ENCODE assay signal across 1 cellular context in the genomic region with DNA sequence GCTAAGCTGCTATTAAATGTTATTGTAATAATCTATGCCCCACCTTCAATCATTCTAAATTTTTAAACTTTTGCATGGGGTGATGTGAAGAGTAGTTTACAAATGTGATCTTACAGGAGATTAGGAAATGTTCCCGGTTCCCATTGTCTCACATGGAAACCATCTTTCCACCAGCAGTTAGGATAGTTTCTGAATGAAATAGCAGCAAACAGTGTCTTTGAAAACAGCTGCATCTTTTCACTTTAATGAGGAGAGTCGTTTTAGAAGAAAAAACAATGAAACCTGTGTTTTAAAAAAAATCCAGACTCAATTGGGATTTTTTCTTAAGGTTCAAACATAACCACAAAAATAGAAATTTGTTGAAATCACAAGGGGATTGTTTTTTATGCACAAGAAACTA.
A peak's percentile ranks its signal among the peaks of the same experiment; 100 is the strongest.
TF ChIP-seq lines count a peak whose summit lies in the region.

No MANE protein-coding gene starts in this region.

TF ChIP-seq in SK-N-SH, 30 proteins besides CTCF, POLR2A, EP300 and RAD21 (continued from another document):
- TF ChIP-seq, protein P1, sequence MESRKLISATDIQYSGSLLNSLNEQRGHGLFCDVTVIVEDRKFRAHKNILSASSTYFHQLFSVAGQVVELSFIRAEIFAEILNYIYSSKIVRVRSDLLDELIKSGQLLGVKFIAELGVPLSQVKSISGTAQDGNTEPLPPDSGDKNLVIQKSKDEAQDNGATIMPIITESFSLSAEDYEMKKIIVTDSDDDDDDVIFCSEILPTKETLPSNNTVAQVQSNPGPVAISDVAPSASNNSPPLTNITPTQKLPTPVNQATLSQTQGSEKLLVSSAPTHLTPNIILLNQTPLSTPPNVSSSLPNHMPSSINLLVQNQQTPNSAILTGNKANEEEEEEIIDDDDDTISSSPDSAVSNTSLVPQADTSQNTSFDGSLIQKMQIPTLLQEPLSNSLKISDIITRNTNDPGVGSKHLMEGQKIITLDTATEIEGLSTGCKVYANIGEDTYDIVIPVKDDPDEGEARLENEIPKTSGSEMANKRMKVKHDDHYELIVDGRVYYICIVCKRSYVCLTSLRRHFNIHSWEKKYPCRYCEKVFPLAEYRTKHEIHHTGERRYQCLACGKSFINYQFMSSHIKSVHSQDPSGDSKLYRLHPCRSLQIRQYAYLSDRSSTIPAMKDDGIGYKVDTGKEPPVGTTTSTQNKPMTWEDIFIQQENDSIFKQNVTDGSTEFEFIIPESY (IDR thresholded peaks at IDR 0.05; ENCODE audit: borderline replicate concordance, low read depth) = no peak
- TF ChIP-seq RXRA (IDR thresholded peaks at IDR 0.05; ENCODE audit: borderline replicate concordance, low read depth) = no peak
- TF ChIP-seq TCF12 (IDR thresholded peaks at IDR 0.05) = peak; percentile 90
